In the genomic region with DNA sequence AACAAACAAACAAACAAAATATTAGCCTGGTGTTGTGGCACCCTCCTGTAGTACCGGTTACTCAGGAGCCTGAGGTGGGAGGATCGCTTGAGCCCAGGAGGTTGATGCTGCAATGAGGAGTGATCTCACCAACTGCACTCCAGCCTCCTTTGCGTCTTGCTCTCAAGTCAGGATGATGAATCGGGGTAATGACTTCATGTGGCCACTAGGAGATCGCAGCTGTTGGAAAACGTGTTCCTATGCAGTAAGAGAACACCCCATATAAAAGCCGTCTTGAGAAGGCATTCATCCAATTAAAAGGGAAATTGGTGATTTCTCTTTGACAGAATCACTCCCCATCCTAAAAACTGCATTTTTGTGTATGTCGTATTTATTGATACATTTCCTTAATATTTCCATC, we compare ENCODE assay signal across 12 cellular contexts. TPM values are rescaled to one million over a fixed set of nuclear protein-coding genes. Genes with fewer than 3 reads are reported as not detected.
DNase-seq lines count a peak whose midpoint lies in the region; ATAC-seq and TF ChIP-seq lines count a peak whose summit lies in the region.
"Had no signal": no experiment of that assay in that cellular context is flagged by ENCODE, and none has a peak within 500 bp of the region (broad histone marks: within the 10 kb centered on the region; RNA-seq: fewer than 3 reads in every experiment).

No MANE protein-coding gene starts in this region.

- H3K36me3 Mint-ChIP-seq in activated CD4-positive, alpha-beta memory T cell treated with anti-CD3 and anti-CD28 coated beads for 36 hours, result no peaks in the 10 kb centered on the region
- H3K36me3 Mint-ChIP-seq: memory B cell had no signal

- H3K9me3 ChIP-seq in AG04450 (ENCODE audit: control insufficient read depth, insufficient read depth, low read length) (no peaks in the 10 kb centered on the region), OCI-LY1 (ENCODE audit: low read length) (no peaks in the 10 kb centered on the region), ascending aorta (no peaks in the 10 kb centered on the region)

- no peaks in the 10 kb centered on the region for H3F3A ChIP-seq in OCI-LY1 (ENCODE audit: insufficient read depth, low read length)

- no peak overlapping the region for H2AFZ ChIP-seq in OCI-LY1 (ENCODE audit: low read length)

- no peaks in the 10 kb centered on the region for H4K20me1 ChIP-seq in OCI-LY1 (ENCODE audit: insufficient read depth, low read length)

- H3K4me2 ChIP-seq in OCI-LY1 (ENCODE audit: low read length), result no peak overlapping the region

- POLR2A ChIA-PET in AG04450 (lab: Yijun Ruan, JAX), result no interaction called here
- POLR2A ChIA-PET in activated CD4-positive, alpha-beta memory T cell treated with anti-CD3 and anti-CD28 coated beads for 36 hours (lab: Charles Lee), result no interaction called here

- no peak for DNase-seq in AG04450 (ENCODE audit: low read depth, low spot score)
- DNase-seq in fibroblast of mammary gland (ENCODE audit: low read depth), result peak; percentile 37
- DNase-seq in left lobe of liver (ENCODE audit: low spot score), result no peak
- DNase-seq in ascending aorta (ENCODE audit: low spot score in 2 of 2), result no peak
- no peak for DNase-seq in activated CD4-positive, alpha-beta memory T cell treated with anti-CD3 and anti-CD28 coated beads for 36 hours
- DNase-seq: stimulated activated CD4-positive, alpha-beta T cell treated with anti-CD3 and anti-CD28 coated beads, Interleukin-4, amount 100 ng/mL, for 4 hours had no signal

- H3K27ac ChIP-seq in AG04450 (ENCODE audit: low read depth, low read length) (no peak overlapping the region), OCI-LY1 (ENCODE audit: low read depth, low read length, poor library complexity, severe bottlenecking) (no peak overlapping the region), ascending aorta (no peak overlapping the region)

- no peak for ATAC-seq in left lobe of liver
- no peak for ATAC-seq in GM19467 (IDR thresholded peaks at IDR 0.05; ENCODE audit: unreplicated experiment)

- H3K27me3 Mint-ChIP-seq in activated CD4-positive, alpha-beta memory T cell treated with anti-CD3 and anti-CD28 coated beads for 36 hours, result no peaks in the 10 kb centered on the region
- H3K27me3 Mint-ChIP-seq: memory B cell had no signal

- H3K36me3 ChIP-seq in OCI-LY1 (ENCODE audit: insufficient read depth, low read length) (no peaks in the 10 kb centered on the region), ascending aorta (no peaks in the 10 kb centered on the region)

- H3K9me2 ChIP-seq in OCI-LY1 (ENCODE audit: low read depth, low read length), result no peaks in the 10 kb centered on the region

- H3K4me3 Mint-ChIP-seq in activated CD4-positive, alpha-beta memory T cell treated with anti-CD3 and anti-CD28 coated beads for 36 hours, result no peak overlapping the region
- H3K4me3 Mint-ChIP-seq: memory B cell had no signal

- CTCF ChIA-PET in AG04450 (lab: Charles Lee), result no interaction called here
- CTCF ChIA-PET in activated CD4-positive, alpha-beta memory T cell treated with anti-CD3 and anti-CD28 coated beads for 36 hours (lab: Charles Lee), result no interaction called here

- H3K9me3 Mint-ChIP-seq in activated CD4-positive, alpha-beta memory T cell treated with anti-CD3 and anti-CD28 coated beads for 36 hours, result no peaks in the 10 kb centered on the region
- H3K9me3 Mint-ChIP-seq: memory B cell had no signal

- H3K4me3 ChIP-seq in AG04450 (ENCODE audit: low read depth, low read length) (no peak overlapping the region), OCI-LY1 (ENCODE audit: low read depth, low read length, poor library complexity, severe bottlenecking) (no peak overlapping the region), fibroblast of mammary gland (ENCODE audit: control insufficient read depth, low read depth, low read length) (no peak overlapping the region), ascending aorta (no peak overlapping the region)

- no peak overlapping the region for H3K27ac Mint-ChIP-seq in activated CD4-positive, alpha-beta memory T cell treated with anti-CD3 and anti-CD28 coated beads for 36 hours
- H3K27ac Mint-ChIP-seq: memory B cell had no signal

- no peaks in the 10 kb centered on the region for H3K4me1 Mint-ChIP-seq in activated CD4-positive, alpha-beta memory T cell treated with anti-CD3 and anti-CD28 coated beads for 36 hours (ENCODE audit: low read depth)
- H3K4me1 Mint-ChIP-seq: memory B cell had no signal

- no peaks in the 10 kb centered on the region for H3K4me1 ChIP-seq in OCI-LY1 (ENCODE audit: insufficient read depth, low read length, severe bottlenecking)
- no peaks in the 10 kb centered on the region for H3K4me1 ChIP-seq in ascending aorta

- H3K27me3 ChIP-seq in AG04450 (ENCODE audit: control insufficient read depth, insufficient read depth, low read length) (no peaks in the 10 kb centered on the region), OCI-LY1 (ENCODE audit: insufficient read depth, low read length) (no peaks in the 10 kb centered on the region), ascending aorta (no peaks in the 10 kb centered on the region)

- H3K9ac ChIP-seq in OCI-LY1 (ENCODE audit: low read length), result no peak overlapping the region

- TF ChIP-seq CTCF in AG04450 (IDR thresholded peaks at IDR 0.05; ENCODE audit: low read depth, low read length) (peak; percentile 22; the same call in 1 of the 2 replicates), GM12874 (IDR thresholded peaks at IDR 0.05; ENCODE audit: insufficient read depth, low read depth, low read length) (peak; percentile 21; the same call in 1 of the 2 replicates), OCI-LY1 (IDR thresholded peaks at IDR 0.05; ENCODE audit: low read length) (peak; percentile 23; the same call in 1 of the 2 replicates), fibroblast of mammary gland (conservative IDR thresholded peaks at IDR 0.05; ENCODE audit: control insufficient read depth, insufficient read depth, low read depth, low read length) (peak; percentile 31), ascending aorta (IDR thresholded peaks at IDR 0.05) (peak in 1 of 3 experiments; percentile 6)

- no peaks in the 10 kb centered on the region for H3K79me2 ChIP-seq in OCI-LY1 (ENCODE audit: insufficient read depth, low read length)

- intact Hi-C loops in ascending aorta (cut with DNase I), result no loop called here
- intact Hi-C loops in activated CD4-positive, alpha-beta memory T cell treated with anti-CD3 and anti-CD28 coated beads for 36 hours (cut with micrococcal nuclease), result no loop called here

RNA-seq across cellular contexts. Expression of gene CCNB3, which starts 6.9 kb away (rescaled TPM):
- 0.05 and 0.07 TPM in 2 replicates for polyA plus RNA-seq in AG04450 (2011; rRNA removed)
- polyA minus RNA-seq in AG04450 (2011; rRNA and poly(A)+ RNA removed), result 0.32 TPM in 1 of 2 replicates, not detected in the other
- total RNA-seq in left lobe of liver, result 0.18 TPM
- total RNA-seq in ascending aorta, result 0.53 TPM
- total RNA-seq in activated CD4-positive, alpha-beta memory T cell treated with anti-CD3 and anti-CD28 coated beads for 36 hours, result under 1 TPM; 0.14 to 0.90 TPM

RNA-seq across cellular contexts. Expression of gene AKAP4, which starts 10.7 kb away (rescaled TPM):
- polyA plus RNA-seq in AG04450 (2011; rRNA removed), result not detected in 2 replicates
- polyA minus RNA-seq in AG04450 (2011; rRNA and poly(A)+ RNA removed), result not detected in 2 replicates
- total RNA-seq in left lobe of liver, result not detected
- not detected for total RNA-seq in ascending aorta
- not detected for total RNA-seq in activated CD4-positive, alpha-beta memory T cell treated with anti-CD3 and anti-CD28 coated beads for 36 hours
- total RNA-seq: activated CD8-positive, alpha-beta memory T cell treated with anti-CD3 and anti-CD28 coated beads for 36 hours; dermis microvascular lymphatic vessel endothelial cell had no signal
